In the genomic region with DNA sequence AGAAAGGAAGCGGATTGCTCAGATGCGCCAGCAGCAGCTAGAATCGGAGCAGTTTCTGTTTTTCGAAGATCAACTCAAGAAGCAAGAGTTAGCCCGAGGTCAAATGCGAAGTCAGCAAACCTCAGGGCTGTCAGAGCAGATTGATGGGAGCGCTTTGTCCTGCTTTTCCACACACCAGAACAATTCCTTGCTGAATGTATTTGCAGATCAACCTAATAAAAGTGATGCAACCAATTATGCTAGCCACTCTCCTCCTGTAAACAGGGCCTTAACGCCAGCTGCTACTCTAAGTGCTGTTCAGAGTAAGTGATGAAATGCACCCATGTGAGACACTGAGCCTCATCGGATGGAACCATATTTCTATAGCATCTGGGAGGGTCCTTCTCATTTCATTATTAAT, we compare ENCODE assay signal across 12 cellular contexts. TPM values are rescaled to one million over a fixed set of nuclear protein-coding genes. Genes with fewer than 3 reads are reported as not detected.
A peak's percentile ranks its signal among the peaks of the same experiment; 100 is the strongest.
DNase-seq lines count a peak whose midpoint lies in the region; ATAC-seq and TF ChIP-seq lines count a peak whose summit lies in the region.
"Had no signal": no experiment of that assay in that cellular context is flagged by ENCODE, and none has a peak within 500 bp of the region (broad histone marks: within the 10 kb centered on the region; RNA-seq: fewer than 3 reads in every experiment).

No MANE protein-coding gene starts in this region.

- no peak for TF ChIP-seq EP300 in transverse colon (IDR thresholded peaks at IDR 0.05; ENCODE audit: low read depth)

- TF ChIP-seq CTCF in Panc1 (IDR thresholded peaks at IDR 0.05), result no peak
- no peak for TF ChIP-seq CTCF in hepatocyte (IDR thresholded peaks at IDR 0.05; ENCODE audit: poor library complexity)
- no peak for TF ChIP-seq CTCF in transverse colon (IDR thresholded peaks at IDR 0.05)
- no peak for TF ChIP-seq CTCF in osteocyte (IDR thresholded peaks at IDR 0.05)

- intact Hi-C loops in Panc1 (cut with micrococcal nuclease; ENCODE audit: unreplicated experiment) (no loop called here), transverse colon (cut with DNase I; ENCODE audit: low total_unique reads) (no loop called here)

- in situ Hi-C loops in Panc1 (cut with HindIII; ENCODE audit: low pct_unique_long_range_greater_than_20kb, low sequenced_read_pairs), result no loop called here
- in situ Hi-C loops in transverse colon (cut with MboI; ENCODE audit: low pct_ligation_motif_present in 1 of 4, low pct_unique_long_range_greater_than_20kb in 1 of 4, low sequenced_read_pairs in 3 of 4), result no loop called here

- H3K4me1 ChIP-seq in Panc1 (ENCODE audit: control insufficient read depth, insufficient read depth, low read length) (no peaks in the 10 kb centered on the region), hepatocyte (ENCODE audit: insufficient read depth) (no peaks in the 10 kb centered on the region), transverse colon (no peaks in the 10 kb centered on the region)

- POLR2A ChIA-PET in Panc1 (lab: Charles Lee), result no interaction called here

- 51% methylated on average over 9 of the region's 9 CpGs for WGBS in hepatocyte (ENCODE audit: low lambda C conversion rate, missing lambda C conversion rate)
- WGBS in transverse colon (ENCODE audit: low coverage in 1 of 2), 2 donors, result 37 to 77% methylated on average over 2 to 9 of the region's 9 CpGs

- H4K20me1 ChIP-seq in hepatocyte (ENCODE audit: insufficient read depth, poor library complexity, severe bottlenecking), result no peaks in the 10 kb centered on the region

- H3K4me3 Mint-ChIP-seq in osteocyte (ENCODE audit: unreplicated experiment), result no peak overlapping the region
- H3K4me3 Mint-ChIP-seq: activated naive CD8-positive, alpha-beta T cell treated with anti-CD3 and anti-CD28 coated beads, Interleukin-2, amount 10 ng/mL, durations not matched to agents 7 days and 5 days; GM23338 had no signal

- no peaks in the 10 kb centered on the region for H3K9me3 Mint-ChIP-seq in osteocyte (ENCODE audit: unreplicated experiment)
- H3K9me3 Mint-ChIP-seq: activated naive CD8-positive, alpha-beta T cell treated with anti-CD3 and anti-CD28 coated beads, Interleukin-2, amount 10 ng/mL, durations not matched to agents 7 days and 5 days; GM23338 had no signal

- H3K9me3 ChIP-seq in Panc1 (ENCODE audit: control insufficient read depth, insufficient read depth, low read depth, low read length) (no peaks in the 10 kb centered on the region), hepatocyte (ENCODE audit: low read depth) (no peaks in the 10 kb centered on the region), transverse colon (no peaks in the 10 kb centered on the region)

- DNase-seq in NCI-H1436 (lab: John Stamatoyannopoulos, UW) (peak; percentile 19), NCI-H1436 treated with DMSO at 0.1 percent for 48 hours (lab: John Stamatoyannopoulos, UW) (no peak), Panc1 (ENCODE audit: low read depth, low spot score) (no peak), hepatocyte (ENCODE audit: low spot score) (peak; percentile 13), transverse colon (no peak), osteocyte (ENCODE audit: extremely low spot score, unreplicated experiment) (no peak)
- DNase-seq: activated naive CD8-positive, alpha-beta T cell treated with anti-CD3 and anti-CD28 coated beads, Interleukin-2, amount 10 ng/mL, durations not matched to agents 7 days and 5 days; posterior cingulate gyrus had no signal

- H3K4me1 Mint-ChIP-seq in osteocyte (ENCODE audit: unreplicated experiment), result peaks cover 9% of the 10 kb centered on the region

- H3K4me2 ChIP-seq in hepatocyte, result peak overlapping the region; percentile 7
- H3K4me2 ChIP-seq: GM23338 had no signal

- no peak for ATAC-seq in Panc1
- ATAC-seq in GM21528 (IDR thresholded peaks at IDR 0.05; ENCODE audit: low FRiP score, unreplicated experiment), result no peak
- no peak for ATAC-seq in HG03139 (IDR thresholded peaks at IDR 0.05; ENCODE audit: unreplicated experiment)
- ATAC-seq: GM23338 had no signal

- H3K27ac ChIP-seq in Panc1 (ENCODE audit: low read length) (peak overlapping the region; percentile 23; the same call in 1 of the 2 replicates), hepatocyte (no peak overlapping the region), transverse colon (peak overlapping the region; percentile 6 to 60 (median 37))
- H3K27ac ChIP-seq: 22Rv1 had no signal

- no peaks in the 10 kb centered on the region for H3K27me3 ChIP-seq in Panc1 (ENCODE audit: control insufficient read depth, insufficient read depth, low read length)
- no peaks in the 10 kb centered on the region for H3K27me3 ChIP-seq in hepatocyte
- H3K27me3 ChIP-seq in transverse colon, result no peaks in the 10 kb centered on the region

- H3K27me3 Mint-ChIP-seq in osteocyte (ENCODE audit: unreplicated experiment), result no peaks in the 10 kb centered on the region
- H3K27me3 Mint-ChIP-seq: activated naive CD8-positive, alpha-beta T cell treated with anti-CD3 and anti-CD28 coated beads, Interleukin-2, amount 10 ng/mL, durations not matched to agents 7 days and 5 days had no signal

- H3K27ac Mint-ChIP-seq in osteocyte (ENCODE audit: unreplicated experiment), result no peak overlapping the region
- H3K27ac Mint-ChIP-seq: activated naive CD8-positive, alpha-beta T cell treated with anti-CD3 and anti-CD28 coated beads, Interleukin-2, amount 10 ng/mL, durations not matched to agents 7 days and 5 days; GM23338 had no signal

- H3K36me3 ChIP-seq in Panc1 (ENCODE audit: control insufficient read depth, insufficient read depth, low read length) (peaks cover 6% of the 10 kb centered on the region; the same call in 1 of the 2 replicates), hepatocyte (replicated peaks; ENCODE audit: insufficient read depth, low read depth) (no peaks in the 10 kb centered on the region), transverse colon (peaks cover 0 to 1% (median 0%) of the 10 kb centered on the region in 4 donors)

- CTCF ChIA-PET in Panc1 (lab: Charles Lee), result no interaction called here

- BruUV-seq in Panc1 (replicated peaks; lab: Mats Ljungman, UMichigan), result no TSS peak

- no peak for TF ChIP-seq POLR2A in transverse colon (IDR thresholded peaks at IDR 0.05)

- H3K9me2 ChIP-seq in hepatocyte (replicated peaks; ENCODE audit: insufficient read depth), result no peaks in the 10 kb centered on the region

- H3K4me3 ChIP-seq in Panc1 (ENCODE audit: low read depth in 2 of 2, low read length in 2 of 2) (no peak overlapping the region), hepatocyte (no peak overlapping the region), transverse colon (no peak overlapping the region)
- H3K4me3 ChIP-seq: GM23338 had no signal

- H2AFZ ChIP-seq in hepatocyte, result no peak overlapping the region
- H2AFZ ChIP-seq: GM23338 had no signal

- no peaks in the 10 kb centered on the region for H3K79me2 ChIP-seq in hepatocyte

- peaks cover 3% of the 10 kb centered on the region for H3K36me3 Mint-ChIP-seq in osteocyte (ENCODE audit: unreplicated experiment)

RNA-seq across cellular contexts. Expression of gene STAMBPL1, which starts 33.1 kb away (rescaled TPM):
- total RNA-seq in Panc1 (2021; ENCODE audit: unreplicated experiment), result 25.2 TPM
- polyA plus RNA-seq in Panc1 (2012; ENCODE audit: insufficient read length), result 18.3 TPM
- 14.8 and 20.0 TPM in 2 replicates for total RNA-seq in hepatocyte
- 4.5 and 5.2 TPM in 2 replicates for polyA plus RNA-seq in hepatocyte
- 100 to 1,000 TPM in 3 of 4 donors, 10 to 100 TPM in 1; 74.8 to 176 (median 134) TPM for total RNA-seq in transverse colon
- 4.5 and 4.8 TPM in 2 replicates for total RNA-seq in osteocyte

RNA-seq across cellular contexts. Expression of gene ACTA2, which starts 39.4 kb away (rescaled TPM):
- total RNA-seq in Panc1 (2021; ENCODE audit: unreplicated experiment), result 4.7 TPM
- 3.6 TPM for polyA plus RNA-seq in Panc1 (2012; ENCODE audit: insufficient read length)
- 218 and 231 TPM in 2 replicates for total RNA-seq in hepatocyte
- polyA plus RNA-seq in hepatocyte, result 207 and 251 TPM in 2 replicates
- 1,000 to 10,000 TPM in 1 of 4 donors, 100 to 1,000 TPM in 3; 403 to 1,827 (median 457) TPM for total RNA-seq in transverse colon
- 315 and 329 TPM in 2 replicates for total RNA-seq in osteocyte

Comparison
In these comparisons a context has a peak if more than half of its experiments do, and no peak if none do; other contexts are left out.
1. DNase-seq: peak in NCI-H1436 (single experiment) and hepatocyte (single experiment); none in NCI-H1436 treated with DMSO at 0.1 percent for 48 hours (single experiment), Panc1 (single experiment), transverse colon (single experiment) and osteocyte (single experiment).
2. RNA of gene ACTA2, which starts 39.4 kb away (total RNA-seq): 403 to 1,827 TPM in transverse colon, 315 to 329 TPM in osteocyte and 218 to 231 TPM in hepatocyte; 4.7 TPM in Panc1 (single experiment); every median in the first group is over 10 times any median in the second.